ENCODE assay signal across 1 cellular context in the genomic region with DNA sequence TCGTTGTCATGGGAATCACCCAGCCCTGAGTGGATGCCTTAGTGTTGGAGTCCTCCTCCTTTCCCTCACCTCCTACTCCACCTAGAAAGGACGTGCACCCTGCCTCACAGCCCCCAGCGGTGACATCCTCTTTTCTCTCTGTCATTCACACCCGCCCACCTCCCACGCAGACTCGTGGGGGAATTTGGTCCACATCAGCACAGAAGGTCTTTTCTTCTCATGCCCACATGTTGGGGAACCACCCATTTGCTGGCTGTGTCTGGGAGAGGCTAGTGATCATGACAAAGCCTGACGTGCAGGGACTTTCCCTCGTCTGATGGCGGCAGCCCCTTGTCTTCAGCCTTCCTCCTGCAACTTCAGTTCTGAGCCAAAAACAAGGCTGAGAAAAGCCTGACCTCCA.
TF ChIP-seq lines count a peak whose summit lies in the region.

No MANE protein-coding gene starts in this region.

TF ChIP-seq in GM23338, 12 proteins besides CTCF, POLR2A, EP300 and RAD21 (continued from another document):
- no peak for TF ChIP-seq EZH2 (IDR thresholded peaks at IDR 0.05; ENCODE audit: low read depth, unreplicated experiment)
- no peak for TF ChIP-seq JUNB (IDR thresholded peaks at IDR 0.05; ENCODE audit: unreplicated experiment)
- no peak for TF ChIP-seq POLR2AphosphoS5 (IDR thresholded peaks at IDR 0.05; ENCODE audit: low read depth)
- TF ChIP-seq ZNF331 (CRISPR knock-in tag; IDR thresholded peaks at IDR 0.05; ENCODE audit: low read depth), result no peak
- TF ChIP-seq, protein P1, sequence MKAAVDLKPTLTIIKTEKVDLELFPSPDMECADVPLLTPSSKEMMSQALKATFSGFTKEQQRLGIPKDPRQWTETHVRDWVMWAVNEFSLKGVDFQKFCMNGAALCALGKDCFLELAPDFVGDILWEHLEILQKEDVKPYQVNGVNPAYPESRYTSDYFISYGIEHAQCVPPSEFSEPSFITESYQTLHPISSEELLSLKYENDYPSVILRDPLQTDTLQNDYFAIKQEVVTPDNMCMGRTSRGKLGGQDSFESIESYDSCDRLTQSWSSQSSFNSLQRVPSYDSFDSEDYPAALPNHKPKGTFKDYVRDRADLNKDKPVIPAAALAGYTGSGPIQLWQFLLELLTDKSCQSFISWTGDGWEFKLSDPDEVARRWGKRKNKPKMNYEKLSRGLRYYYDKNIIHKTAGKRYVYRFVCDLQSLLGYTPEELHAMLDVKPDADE (IDR thresholded peaks at IDR 0.05), result no peak
- TF ChIP-seq, protein P2, sequence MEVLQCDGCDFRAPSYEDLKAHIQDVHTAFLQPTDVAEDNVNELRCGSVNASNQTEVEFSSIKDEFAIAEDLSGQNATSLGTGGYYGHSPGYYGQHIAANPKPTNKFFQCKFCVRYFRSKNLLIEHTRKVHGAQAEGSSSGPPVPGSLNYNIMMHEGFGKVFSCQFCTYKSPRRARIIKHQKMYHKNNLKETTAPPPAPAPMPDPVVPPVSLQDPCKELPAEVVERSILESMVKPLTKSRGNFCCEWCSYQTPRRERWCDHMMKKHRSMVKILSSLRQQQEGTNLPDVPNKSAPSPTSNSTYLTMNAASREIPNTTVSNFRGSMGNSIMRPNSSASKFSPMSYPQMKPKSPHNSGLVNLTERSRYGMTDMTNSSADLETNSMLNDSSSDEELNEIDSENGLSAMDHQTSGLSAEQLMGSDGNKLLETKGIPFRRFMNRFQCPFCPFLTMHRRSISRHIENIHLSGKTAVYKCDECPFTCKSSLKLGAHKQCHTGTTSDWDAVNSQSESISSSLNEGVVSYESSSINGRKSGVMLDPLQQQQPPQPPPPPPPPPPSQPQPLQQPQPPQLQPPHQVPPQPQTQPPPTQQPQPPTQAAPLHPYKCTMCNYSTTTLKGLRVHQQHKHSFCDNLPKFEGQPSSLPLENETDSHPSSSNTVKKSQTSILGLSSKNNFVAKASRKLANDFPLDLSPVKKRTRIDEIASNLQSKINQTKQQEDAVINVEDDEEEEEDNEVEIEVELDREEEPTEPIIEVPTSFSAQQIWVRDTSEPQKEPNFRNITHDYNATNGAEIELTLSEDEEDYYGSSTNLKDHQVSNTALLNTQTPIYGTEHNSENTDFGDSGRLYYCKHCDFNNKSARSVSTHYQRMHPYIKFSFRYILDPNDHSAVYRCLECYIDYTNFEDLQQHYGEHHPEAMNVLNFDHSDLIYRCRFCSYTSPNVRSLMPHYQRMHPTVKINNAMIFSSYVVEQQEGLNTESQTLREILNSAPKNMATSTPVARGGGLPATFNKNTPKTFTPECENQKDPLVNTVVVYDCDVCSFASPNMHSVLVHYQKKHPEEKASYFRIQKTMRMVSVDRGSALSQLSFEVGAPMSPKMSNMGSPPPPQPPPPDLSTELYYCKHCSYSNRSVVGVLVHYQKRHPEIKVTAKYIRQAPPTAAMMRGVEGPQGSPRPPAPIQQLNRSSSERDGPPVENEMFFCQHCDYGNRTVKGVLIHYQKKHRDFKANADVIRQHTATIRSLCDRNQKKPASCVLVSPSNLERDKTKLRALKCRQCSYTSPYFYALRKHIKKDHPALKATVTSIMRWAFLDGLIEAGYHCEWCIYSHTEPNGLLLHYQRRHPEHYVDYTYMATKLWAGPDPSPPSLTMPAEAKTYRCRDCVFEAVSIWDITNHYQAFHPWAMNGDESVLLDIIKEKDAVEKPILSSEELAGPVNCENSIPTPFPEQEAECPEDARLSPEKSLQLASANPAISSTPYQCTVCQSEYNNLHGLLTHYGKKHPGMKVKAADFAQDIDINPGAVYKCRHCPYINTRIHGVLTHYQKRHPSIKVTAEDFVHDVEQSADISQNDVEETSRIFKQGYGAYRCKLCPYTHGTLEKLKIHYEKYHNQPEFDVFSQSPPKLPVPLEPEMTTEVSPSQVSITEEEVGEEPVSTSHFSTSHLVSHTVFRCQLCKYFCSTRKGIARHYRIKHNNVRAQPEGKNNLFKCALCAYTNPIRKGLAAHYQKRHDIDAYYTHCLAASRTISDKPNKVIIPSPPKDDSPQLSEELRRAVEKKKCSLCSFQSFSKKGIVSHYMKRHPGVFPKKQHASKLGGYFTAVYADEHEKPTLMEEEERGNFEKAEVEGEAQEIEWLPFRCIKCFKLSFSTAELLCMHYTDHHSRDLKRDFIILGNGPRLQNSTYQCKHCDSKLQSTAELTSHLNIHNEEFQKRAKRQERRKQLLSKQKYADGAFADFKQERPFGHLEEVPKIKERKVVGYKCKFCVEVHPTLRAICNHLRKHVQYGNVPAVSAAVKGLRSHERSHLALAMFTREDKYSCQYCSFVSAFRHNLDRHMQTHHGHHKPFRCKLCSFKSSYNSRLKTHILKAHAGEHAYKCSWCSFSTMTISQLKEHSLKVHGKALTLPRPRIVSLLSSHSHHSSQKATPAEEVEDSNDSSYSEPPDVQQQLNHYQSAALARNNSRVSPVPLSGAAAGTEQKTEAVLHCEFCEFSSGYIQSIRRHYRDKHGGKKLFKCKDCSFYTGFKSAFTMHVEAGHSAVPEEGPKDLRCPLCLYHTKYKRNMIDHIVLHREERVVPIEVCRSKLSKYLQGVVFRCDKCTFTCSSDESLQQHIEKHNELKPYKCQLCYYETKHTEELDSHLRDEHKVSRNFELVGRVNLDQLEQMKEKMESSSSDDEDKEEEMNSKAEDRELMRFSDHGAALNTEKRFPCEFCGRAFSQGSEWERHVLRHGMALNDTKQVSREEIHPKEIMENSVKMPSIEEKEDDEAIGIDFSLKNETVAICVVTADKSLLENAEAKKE (CRISPR knock-in tag; IDR thresholded peaks at IDR 0.05), result no peak
- no peak for TF ChIP-seq NANOG (IDR thresholded peaks at IDR 0.05; ENCODE audit: borderline replicate concordance)
